In the genomic region with DNA sequence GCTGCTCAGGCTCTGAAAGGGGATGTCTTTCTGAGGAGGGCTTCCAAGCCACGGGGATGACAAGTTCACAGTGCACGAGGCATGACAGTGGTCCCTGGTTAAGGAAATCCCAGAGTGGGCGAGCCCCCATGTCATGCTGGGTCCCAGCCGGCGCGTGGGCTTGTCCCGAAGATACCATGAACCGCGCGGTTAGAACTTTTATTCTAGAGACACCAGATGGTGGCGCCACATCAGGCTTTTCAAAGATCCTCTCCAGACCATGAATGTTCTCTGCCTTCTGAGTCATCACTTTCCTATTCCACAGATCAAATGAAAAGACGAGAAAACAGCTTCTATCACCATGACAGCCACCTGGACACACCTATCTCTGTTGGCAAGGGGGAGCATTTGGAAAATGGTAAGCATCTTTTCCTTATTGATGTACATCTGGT, we compare ENCODE assay signal across 11 cellular contexts.
DNase-seq lines count a peak whose midpoint lies in the region; ATAC-seq and TF ChIP-seq lines count a peak whose summit lies in the region.
"Had no signal": no experiment of that assay in that cellular context is flagged by ENCODE, and none has a peak within 500 bp of the region (broad histone marks: within the 10 kb centered on the region; RNA-seq: fewer than 3 reads in every experiment).

No MANE protein-coding gene starts in this region.

- no peak overlapping the region for H3K4me3 Mint-ChIP-seq in activated CD4-positive, alpha-beta T cell treated with anti-CD3 and anti-CD28 coated beads, Interleukin-2, amount 10 ng/mL, durations not matched to agents 24 days and 14 days
- H3K4me3 Mint-ChIP-seq in activated CD4-positive, alpha-beta memory T cell treated with anti-CD3 and anti-CD28 coated beads for 36 hours: no peak overlapping the region
- no peak overlapping the region for H3K4me3 Mint-ChIP-seq in activated T-helper 1 cell treated with anti-CD3 and anti-CD28 coated beads, Interleukin-12 subunit alpha, Interleukin-12 subunit beta, Interleukin-2, Interleukin-4 antibody, amounts not matched to agents 30 ng/mL and 10 ng/mL and 1 ng/mL, durations not matched to agents 14 hours and 24 hours and 36 hours
- H3K4me3 Mint-ChIP-seq: activated naive CD8-positive, alpha-beta T cell had no signal

- no peak for TF ChIP-seq POLR2A in heart left ventricle (IDR thresholded peaks at IDR 0.05)
- TF ChIP-seq POLR2A in spleen (IDR thresholded peaks at IDR 0.05): no peak

- intact Hi-C loops in activated CD4-positive, alpha-beta T cell treated with anti-CD3 and anti-CD28 coated beads, Interleukin-2, amount 10 ng/mL, durations not matched to agents 24 days and 14 days (cut with micrococcal nuclease): no loop called here
- intact Hi-C loops in activated CD4-positive, alpha-beta memory T cell treated with anti-CD3 and anti-CD28 coated beads for 36 hours (cut with micrococcal nuclease): loop anchor here (1.0 to 2.0 kb wide), 2 partner anchors 172 to 378 kb away; no protein-coding TSS in a partner anchor
- intact Hi-C loops in heart left ventricle (cut with DNase I) (loop anchor here in 9 of 10 donors (2.0 to 10.0 kb wide), 8 partner anchors 64 to 378 kb away; no protein-coding TSS in a partner anchor), spleen (cut with DNase I; ENCODE audit: low total_unique reads) (no loop called here)
- intact Hi-C loops in activated T-helper 1 cell treated with anti-CD3 and anti-CD28 coated beads, Interleukin-12 subunit alpha, Interleukin-12 subunit beta, Interleukin-2, Interleukin-4 antibody, amounts not matched to agents 30 ng/mL and 10 ng/mL and 1 ng/mL, durations not matched to agents 14 hours and 24 hours and 36 hours (cut with micrococcal nuclease): no loop called here

- H3K36me3 Mint-ChIP-seq in activated CD4-positive, alpha-beta T cell treated with anti-CD3 and anti-CD28 coated beads, Interleukin-2, amount 10 ng/mL, durations not matched to agents 24 days and 14 days (ENCODE audit: low read depth): no peaks in the 10 kb centered on the region
- H3K36me3 Mint-ChIP-seq in activated CD4-positive, alpha-beta memory T cell treated with anti-CD3 and anti-CD28 coated beads for 36 hours: no peaks in the 10 kb centered on the region
- no peaks in the 10 kb centered on the region for H3K36me3 Mint-ChIP-seq in activated T-helper 1 cell treated with anti-CD3 and anti-CD28 coated beads, Interleukin-12 subunit alpha, Interleukin-12 subunit beta, Interleukin-2, Interleukin-4 antibody, amounts not matched to agents 30 ng/mL and 10 ng/mL and 1 ng/mL, durations not matched to agents 14 hours and 24 hours and 36 hours (ENCODE audit: low read depth)
- H3K36me3 Mint-ChIP-seq: activated naive CD8-positive, alpha-beta T cell had no signal

- POLR2A ChIA-PET in activated CD4-positive, alpha-beta memory T cell treated with anti-CD3 and anti-CD28 coated beads for 36 hours (lab: Charles Lee): no interaction called here

- H3K27ac ChIP-seq in heart left ventricle: no peak overlapping the region
- H3K27ac ChIP-seq in spleen: no peak overlapping the region
- H3K27ac ChIP-seq: BLaER1 treated with 17β-estradiol and CSF1 and Interleukin-3, amounts not matched to agents 10 nM and 100 nM had no signal

- whole genome bisulfite sequencing in heart left ventricle, 4 donors: 29 to 44% (median 37%) methylated on average over 11 to 12 of the region's 12 CpGs
- WGBS in spleen, 5 donors: 49 to 62% (median 52%) methylated on average over 12 of the region's 12 CpGs

- no peak overlapping the region for H3K27ac Mint-ChIP-seq in activated CD4-positive, alpha-beta T cell treated with anti-CD3 and anti-CD28 coated beads, Interleukin-2, amount 10 ng/mL, durations not matched to agents 24 days and 14 days
- no peak overlapping the region for H3K27ac Mint-ChIP-seq in activated CD4-positive, alpha-beta memory T cell treated with anti-CD3 and anti-CD28 coated beads for 36 hours
- no peak overlapping the region for H3K27ac Mint-ChIP-seq in activated T-helper 1 cell treated with anti-CD3 and anti-CD28 coated beads, Interleukin-12 subunit alpha, Interleukin-12 subunit beta, Interleukin-2, Interleukin-4 antibody, amounts not matched to agents 30 ng/mL and 10 ng/mL and 1 ng/mL, durations not matched to agents 14 hours and 24 hours and 36 hours
- H3K27ac Mint-ChIP-seq: activated naive CD8-positive, alpha-beta T cell had no signal

- peaks cover 9% of the 10 kb centered on the region for H3K27me3 Mint-ChIP-seq in activated CD4-positive, alpha-beta T cell treated with anti-CD3 and anti-CD28 coated beads, Interleukin-2, amount 10 ng/mL, durations not matched to agents 24 days and 14 days
- H3K27me3 Mint-ChIP-seq in activated CD4-positive, alpha-beta memory T cell treated with anti-CD3 and anti-CD28 coated beads for 36 hours: peaks cover 16% of the 10 kb centered on the region
- H3K27me3 Mint-ChIP-seq in activated T-helper 1 cell treated with anti-CD3 and anti-CD28 coated beads, Interleukin-12 subunit alpha, Interleukin-12 subunit beta, Interleukin-2, Interleukin-4 antibody, amounts not matched to agents 30 ng/mL and 10 ng/mL and 1 ng/mL, durations not matched to agents 14 hours and 24 hours and 36 hours (ENCODE audit: insufficient read depth): peaks cover 7% of the 10 kb centered on the region

- H3K9me3 ChIP-seq in heart left ventricle: no peaks in the 10 kb centered on the region
- H3K9me3 ChIP-seq in spleen: no peaks in the 10 kb centered on the region

- peak; percentile 61 for DNase-seq in activated CD4-positive, alpha-beta T cell treated with anti-CD3 and anti-CD28 coated beads, Interleukin-2, amount 10 ng/mL, durations not matched to agents 24 days and 14 days
- DNase-seq in activated CD4-positive, alpha-beta T cell treated with anti-CD3 and anti-CD28 coated beads for 1 hour: no peak
- peak; percentile 54 for DNase-seq in activated CD4-positive, alpha-beta memory T cell treated with anti-CD3 and anti-CD28 coated beads for 36 hours
- DNase-seq in heart left ventricle (peak in 2 of 5 donors; percentile 29 to 42), spleen (peak; percentile 41), NCI-H1092 (lab: John Stamatoyannopoulos, UW) (no peak), hippocampal formation (lab: John Stamatoyannopoulos, UW) (no peak)
- no peak for DNase-seq in activated T-helper 1 cell treated with anti-CD3 and anti-CD28 coated beads, Interleukin-12 subunit alpha, Interleukin-12 subunit beta, Interleukin-2, Interleukin-4 antibody, amounts not matched to agents 30 ng/mL and 10 ng/mL and 1 ng/mL, durations not matched to agents 14 hours and 24 hours and 36 hours (ENCODE audit: low spot score)
- DNase-seq: NCI-H510A had no signal

- H3K4me3 ChIP-seq in heart left ventricle (no peak overlapping the region), spleen (no peak overlapping the region)
- H3K4me3 ChIP-seq: BLaER1 treated with 17β-estradiol and CSF1 and Interleukin-3, amounts not matched to agents 10 nM and 100 nM had no signal

- no peaks in the 10 kb centered on the region for H3K9me3 Mint-ChIP-seq in activated CD4-positive, alpha-beta T cell treated with anti-CD3 and anti-CD28 coated beads, Interleukin-2, amount 10 ng/mL, durations not matched to agents 24 days and 14 days
- no peaks in the 10 kb centered on the region for H3K9me3 Mint-ChIP-seq in activated CD4-positive, alpha-beta memory T cell treated with anti-CD3 and anti-CD28 coated beads for 36 hours
- H3K9me3 Mint-ChIP-seq in activated T-helper 1 cell treated with anti-CD3 and anti-CD28 coated beads, Interleukin-12 subunit alpha, Interleukin-12 subunit beta, Interleukin-2, Interleukin-4 antibody, amounts not matched to agents 30 ng/mL and 10 ng/mL and 1 ng/mL, durations not matched to agents 14 hours and 24 hours and 36 hours: no peaks in the 10 kb centered on the region

- H3K27me3 ChIP-seq in heart left ventricle (peaks cover 0 to 8% (median 0%) of the 10 kb centered on the region in 9 donors), spleen (replicated peaks in 1 of 7) (peaks cover 0 to 10% (median 0%) of the 10 kb centered on the region in 7 donors)
- H3K27me3 ChIP-seq: BLaER1 treated with 17β-estradiol and CSF1 and Interleukin-3, amounts not matched to agents 10 nM and 100 nM had no signal

- TF ChIP-seq CTCF in heart left ventricle (IDR thresholded peaks at IDR 0.05) (peak in 10 of 12 donors; percentile 19 to 62 (median 47)), spleen (IDR thresholded peaks at IDR 0.05 in 8 of 11, conservative IDR thresholded peaks at IDR 0.05 in 3 of 11) (peak in 2 of 11 experiments; percentile 14 to 20)

- H3K36me3 ChIP-seq in heart left ventricle (no peaks in the 10 kb centered on the region), spleen (no peaks in the 10 kb centered on the region)
- H3K36me3 ChIP-seq: BLaER1 treated with 17β-estradiol and CSF1 and Interleukin-3, amounts not matched to agents 10 nM and 100 nM had no signal

- ATAC-seq in heart left ventricle: peak in 3 of 4 donors; percentile 62 to 75 (median 68)

- CTCF ChIA-PET in activated CD4-positive, alpha-beta memory T cell treated with anti-CD3 and anti-CD28 coated beads for 36 hours (lab: Charles Lee): interaction anchor here (1.0 to 1.8 kb wide), 2 partner anchors 21 to 378 kb away, joined by 3 to 10 read pairs; no protein-coding TSS in a partner anchor

- no peaks in the 10 kb centered on the region for H3K4me1 ChIP-seq in heart left ventricle
- H3K4me1 ChIP-seq in spleen: peaks cover 0 to 8% (median 1%) of the 10 kb centered on the region in 6 donors

- H3K4me1 Mint-ChIP-seq in activated CD4-positive, alpha-beta T cell treated with anti-CD3 and anti-CD28 coated beads, Interleukin-2, amount 10 ng/mL, durations not matched to agents 24 days and 14 days: peaks cover 7% of the 10 kb centered on the region
- H3K4me1 Mint-ChIP-seq in activated CD4-positive, alpha-beta memory T cell treated with anti-CD3 and anti-CD28 coated beads for 36 hours (ENCODE audit: low read depth): peaks cover 11% of the 10 kb centered on the region
- H3K4me1 Mint-ChIP-seq in activated T-helper 1 cell treated with anti-CD3 and anti-CD28 coated beads, Interleukin-12 subunit alpha, Interleukin-12 subunit beta, Interleukin-2, Interleukin-4 antibody, amounts not matched to agents 30 ng/mL and 10 ng/mL and 1 ng/mL, durations not matched to agents 14 hours and 24 hours and 36 hours (ENCODE audit: low read depth): peaks cover 5% of the 10 kb centered on the region

Comparison
In these comparisons a context has a peak if more than half of its experiments do, and no peak if none do; other contexts are left out.
1. DNase-seq: peak in activated CD4-positive, alpha-beta T cell treated with anti-CD3 and anti-CD28 coated beads, Interleukin-2, amount 10 ng/mL, durations not matched to agents 24 days and 14 days (single experiment), activated CD4-positive, alpha-beta memory T cell treated with anti-CD3 and anti-CD28 coated beads for 36 hours (single experiment) and spleen (single experiment); none in activated CD4-positive, alpha-beta T cell treated with anti-CD3 and anti-CD28 coated beads for 1 hour (single experiment), activated T-helper 1 cell treated with anti-CD3 and anti-CD28 coated beads, Interleukin-12 subunit alpha, Interleukin-12 subunit beta, Interleukin-2, Interleukin-4 antibody, amounts not matched to agents 30 ng/mL and 10 ng/mL and 1 ng/mL, durations not matched to agents 14 hours and 24 hours and 36 hours (single experiment), NCI-H1092 (single experiment) and hippocampal formation (0 of 2).
2. intact Hi-C loops: an anchor here in activated CD4-positive, alpha-beta memory T cell treated with anti-CD3 and anti-CD28 coated beads for 36 hours (1.0 to 2.0 kb wide) and heart left ventricle (2.0 to 10.0 kb wide); none called in activated CD4-positive, alpha-beta T cell treated with anti-CD3 and anti-CD28 coated beads, Interleukin-2, amount 10 ng/mL, durations not matched to agents 24 days and 14 days, spleen and activated T-helper 1 cell treated with anti-CD3 and anti-CD28 coated beads, Interleukin-12 subunit alpha, Interleukin-12 subunit beta, Interleukin-2, Interleukin-4 antibody, amounts not matched to agents 30 ng/mL and 10 ng/mL and 1 ng/mL, durations not matched to agents 14 hours and 24 hours and 36 hours.